ENCODE assay signal across 22 cellular contexts in the genomic region with DNA sequence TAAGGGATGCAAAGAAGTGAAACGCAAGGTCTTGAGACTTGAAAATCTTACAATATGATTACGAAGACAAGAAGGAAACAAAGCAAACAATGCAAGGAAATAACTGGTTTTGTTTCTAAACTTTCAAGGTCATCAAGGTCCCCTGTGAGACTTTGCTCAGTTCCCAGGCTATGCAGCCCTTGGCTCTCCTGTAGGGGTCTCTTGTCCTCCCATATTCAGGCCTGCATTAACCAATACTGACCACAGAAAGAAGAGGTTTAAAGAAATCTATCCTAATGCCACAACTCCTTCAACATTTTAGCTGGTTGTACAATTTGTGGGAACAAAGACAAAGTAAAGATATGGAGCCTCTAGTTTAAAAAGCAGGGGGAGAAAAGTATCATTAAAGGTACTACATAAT.
"Had no signal": no experiment of that assay in that cellular context is flagged by ENCODE, and none has a peak within 500 bp of the region (broad histone marks: within the 10 kb centered on the region; RNA-seq: fewer than 3 reads in every experiment).

No MANE protein-coding gene starts in this region.

- H3K9me3 ChIP-seq: MG63, SJCRH30 had no signal

- H3K27me3 ChIP-seq: MG63, SJCRH30 had no signal

- DNase-seq: IMR-90, Karpas-422, KG1, MG63, NCI-H1092, NCI-H1105 treated with DMSO at 0.1 percent for 48 hours, NCI-H1417 treated with DMSO at 0.1 percent for 48 hours, NCI-H146, NCI-H1694 treated with DMSO at 0.1 percent for 48 hours, NCI-H1930, NCI-H2081, NCI-H2107, NCI-H2227 treated with DMSO at 0.1 percent for 48 hours, NCI-H524, NCI-H526 treated with DMSO at 0.1 percent for 48 hours, NCI-H748 treated with DMSO at 0.1 percent for 48 hours, SHP77 treated with DMSO at 0.1 percent for 48 hours, SJCRH30, T-helper 1 cell had no signal

- ATAC-seq: HepG2, Right ventricle myocardium inferior, SK-N-SH treated with all-trans-retinoic acid at 6 μM for 48 hours had no signal

- FAIRE-seq: HepG2 had no signal

- H3K4me1 ChIP-seq: SJCRH30 had no signal

- H3K27ac ChIP-seq: SJCRH30 had no signal

- H3K36me3 ChIP-seq: MG63, SJCRH30 had no signal

- H3K4me3 ChIP-seq: MG63, SJCRH30 had no signal
